ENCODE assay signal across 9 cellular contexts in genomic region chr10:2844925-2845324, GRCh38.
"Had no signal": no experiment of that assay in that cellular context is flagged by ENCODE, and none has a peak within 500 bp of the region (broad histone marks: within the 10 kb centered on the region; RNA-seq: fewer than 3 reads in every experiment).

No MANE protein-coding gene starts in this region.

- H3K4me1 Mint-ChIP-seq: IgD-negative memory B cell had no signal

- H3K27ac ChIP-seq: GM23248, HL-60 had no signal

- H3K27ac Mint-ChIP-seq: HFFc6 had no signal

- H3K9ac ChIP-seq: GM23248 had no signal

- H3K4me3 ChIP-seq: GM23248, HAP-1 had no signal

- H3K9me3 ChIP-seq: HAP-1 had no signal

- H3K9me3 Mint-ChIP-seq: HFFc6 had no signal

- FAIRE-seq: HepG2 had no signal

- H3K4me3 Mint-ChIP-seq: HFFc6, IgD-negative memory B cell had no signal

- ATAC-seq: HCT116, HepG2 had no signal

- DNase-seq: GM23248, GOT3, H7, HFFc6 had no signal

- H3K4me1 ChIP-seq: HAP-1 had no signal

- H3K36me3 ChIP-seq: HAP-1 had no signal

- H3K36me3 Mint-ChIP-seq: IgD-negative memory B cell had no signal

- H2AFZ ChIP-seq: GM23248 had no signal
